ENCODE assay signal across 10 cellular contexts in genomic region chr1:205314986-205315618, GRCh38. TPM values are rescaled to one million over a fixed set of nuclear protein-coding genes. Genes with fewer than 3 reads are reported as not detected.
A peak's percentile ranks its signal among the peaks of the same experiment; 100 is the strongest.
DNase-seq lines count a peak whose midpoint lies in the region; ATAC-seq and TF ChIP-seq lines count a peak whose summit lies in the region.
"Had no signal": no experiment of that assay in that cellular context is flagged by ENCODE, and none has a peak within 500 bp of the region (broad histone marks: within the 10 kb centered on the region; RNA-seq: fewer than 3 reads in every experiment).

No MANE protein-coding gene starts in this region.

- H3K27me3 ChIP-seq in left ventricle myocardium inferior (ENCODE audit: low read depth): no peaks in the 10 kb centered on the region
- H3K27me3 ChIP-seq in left lung: no peaks in the 10 kb centered on the region
- H3K27me3 ChIP-seq in tibial nerve: no peaks in the 10 kb centered on the region
- no peaks in the 10 kb centered on the region for H3K27me3 ChIP-seq in BE2C

- intact Hi-C loops in left ventricle myocardium inferior (cut with micrococcal nuclease): no loop called here
- intact Hi-C loops in cardiac septum (cut with DNase I): no loop called here
- intact Hi-C loops in left lung (cut with DNase I): no loop called here

- H3K9me3 Mint-ChIP-seq in T-cell: no peaks in the 10 kb centered on the region

- DNase-seq in left ventricle myocardium inferior (no peak), cardiac septum (ENCODE audit: low spot score) (no peak), T-cell (peak in 1 of 34 experiments; percentile 14), left lung (no peak), tibial nerve (ENCODE audit: low spot score in 2 of 2) (no peak), dedifferentiated amniotic fluid mesenchymal stem cell (ENCODE audit: extremely low spot score) (no peak), BE2C (no peak)
- DNase-seq: NCI-H1105 had no signal

- TF ChIP-seq EP300 in tibial nerve (IDR thresholded peaks at IDR 0.05): no peak

- H3K4me1 ChIP-seq in left ventricle myocardium inferior (peaks cover 69% of the 10 kb centered on the region), left lung (peaks cover 32 to 93% of the 10 kb centered on the region in 2 donors), tibial nerve (peaks cover 0 to 83% (median 55%) of the 10 kb centered on the region in 4 donors), BE2C (peaks cover 35% of the 10 kb centered on the region)

- peaks cover 94 to 99% (median 98%) of the 10 kb centered on the region in 3 donors for H3K4me1 Mint-ChIP-seq in T-cell

- CTCF ChIA-PET in T-cell (lab: Charles Lee): interaction anchor here (0.5 to 2.7 kb wide), 6 partner anchors 10 to 40 kb away, joined by 3 to 10 read pairs (median 4); no protein-coding TSS in a partner anchor

- peaks cover 15% of the 10 kb centered on the region for H3K36me3 ChIP-seq in left ventricle myocardium inferior
- peaks cover 0 to 16% of the 10 kb centered on the region in 2 donors for H3K36me3 ChIP-seq in left lung
- peaks cover 0 to 17% (median 5%) of the 10 kb centered on the region in 3 donors for H3K36me3 ChIP-seq in tibial nerve
- no peaks in the 10 kb centered on the region for H3K36me3 ChIP-seq in BE2C

- H3K9me3 ChIP-seq in left ventricle myocardium inferior (replicated peaks): no peaks in the 10 kb centered on the region
- no peaks in the 10 kb centered on the region for H3K9me3 ChIP-seq in left lung
- H3K9me3 ChIP-seq in tibial nerve: no peaks in the 10 kb centered on the region
- H3K9me3 ChIP-seq in BE2C: no peaks in the 10 kb centered on the region

- H3K27me3 Mint-ChIP-seq in T-cell: no peaks in the 10 kb centered on the region

- H3K36me3 Mint-ChIP-seq in T-cell: peaks cover 24% of the 10 kb centered on the region

- ATAC-seq in T-cell (replicated peaks in 1 of 4) (no peak), left lung (no peak), HG02870 (IDR thresholded peaks at IDR 0.05; ENCODE audit: unreplicated experiment) (no peak)

- WGBS in tibial nerve, 2 donors: 79 to 86% methylated on average over 5 of the region's 5 CpGs

- H3K27ac ChIP-seq in left ventricle myocardium inferior (replicated peaks) (peak overlapping the region; percentile 85), left lung (peak overlapping the region; percentile 2 to 94), tibial nerve (peak overlapping the region in 3 of 4 donors; percentile 82 to 90 (median 83))
- H3K27ac ChIP-seq: SK-N-MC had no signal

- peak overlapping the region; percentile 95 for H3K27ac Mint-ChIP-seq in T-cell

- peak overlapping the region; percentile 82 to 95 (median 84) for H3K4me3 Mint-ChIP-seq in T-cell

- TF ChIP-seq CTCF in left ventricle myocardium inferior (IDR thresholded peaks at IDR 0.05; ENCODE audit: borderline replicate concordance) (no peak), left lung (IDR thresholded peaks at IDR 0.05) (no peak), tibial nerve (IDR thresholded peaks at IDR 0.05) (no peak), BE2C (IDR thresholded peaks at IDR 0.05; ENCODE audit: low read depth, low read length) (no peak)

- no peak overlapping the region for H3K4me3 ChIP-seq in left ventricle myocardium inferior
- H3K4me3 ChIP-seq in left lung: no peak overlapping the region
- H3K4me3 ChIP-seq in tibial nerve: no peak overlapping the region
- H3K4me3 ChIP-seq in BE2C (ENCODE audit: low read depth, low read length): no peak overlapping the region
- H3K4me3 ChIP-seq: SK-N-MC had no signal

- POLR2A ChIA-PET in T-cell (lab: Charles Lee): interaction anchor here in 1 of 2 donors (1.8 kb wide), 1 partner anchor 29 kb away, joined by 11 read pairs; no protein-coding TSS in a partner anchor

- no peak for TF ChIP-seq POLR2A in tibial nerve (IDR thresholded peaks at IDR 0.05)

RNA-seq across cellular contexts. Expression of gene NUAK2, which starts 6.4 kb away (rescaled TPM):
- 0.74 TPM for total RNA-seq in left ventricle myocardium inferior
- 0.75 TPM for total RNA-seq in cardiac septum
- 10 to 100 TPM; 15.0 to 38.7 (median 32.7) TPM for total RNA-seq in T-cell
- 10 to 100 TPM; 10.3 to 12.3 TPM for total RNA-seq in left lung
- 1 to 10 TPM in 3 of 4 donors, under 1 TPM in 1; 0.60 to 5.3 (median 2.7) TPM for total RNA-seq in tibial nerve
- polyA plus RNA-seq in BE2C (2012; ENCODE audit: insufficient read depth, insufficient read length, low read depth): 0.66 TPM

RNA-seq across cellular contexts. Expression of gene KLHDC8A, which starts 41.6 kb away (rescaled TPM):
- total RNA-seq in left ventricle myocardium inferior: 0.27 TPM
- not detected for total RNA-seq in cardiac septum
- under 1 TPM in 1 of 5 donors, not detected in 4; 0.30 TPM for total RNA-seq in T-cell
- under 1 TPM in 1 of 2 donors, not detected in 1; 0.32 TPM for total RNA-seq in left lung
- total RNA-seq in tibial nerve: 1 to 10 TPM; 4.1 to 5.5 (median 4.6) TPM
- polyA plus RNA-seq in BE2C (2012; ENCODE audit: insufficient read depth, insufficient read length, low read depth): 3.2 TPM
